In the genomic region with DNA sequence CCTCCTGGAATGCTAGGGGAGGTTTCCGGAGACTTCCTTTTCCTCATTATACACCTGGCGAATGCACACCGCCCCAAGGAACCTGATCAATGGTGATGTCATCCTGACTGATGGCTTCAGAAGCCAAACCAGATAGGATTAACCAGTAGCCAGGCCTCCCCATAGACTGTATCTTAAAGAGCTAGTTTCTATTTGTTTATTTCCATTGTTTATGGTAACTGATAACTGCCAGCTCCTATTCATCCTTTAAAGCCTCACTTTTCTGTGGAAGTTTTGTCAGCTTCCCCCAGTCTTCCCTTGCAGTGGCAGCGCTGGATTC, we compare ENCODE assay signal across 13 cellular contexts. TPM values are rescaled to one million over a fixed set of nuclear protein-coding genes. Genes with fewer than 3 reads are reported as not detected.
DNase-seq lines count a peak whose midpoint lies in the region; ATAC-seq and TF ChIP-seq lines count a peak whose summit lies in the region.
"Had no signal": no experiment of that assay in that cellular context is flagged by ENCODE, and none has a peak within 500 bp of the region (broad histone marks: within the 10 kb centered on the region; RNA-seq: fewer than 3 reads in every experiment).

A gene with protein sequence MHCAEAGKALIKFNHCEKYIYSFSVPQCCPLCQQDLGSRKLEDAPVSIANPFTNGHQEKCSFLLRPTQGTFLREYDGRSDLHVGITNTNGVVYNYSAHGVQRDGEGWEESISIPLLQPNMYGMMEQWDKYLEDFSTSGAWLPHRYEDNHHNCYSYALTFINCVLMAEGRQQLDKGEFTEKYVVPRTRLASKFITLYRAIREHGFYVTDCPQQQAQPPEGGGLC (minus strand): TSS at position 27 of the 319 bp plus-strand sequence. CDS start 35 bp downstream, outside the sequence.

- no TSS peak for BruUV-seq in mammary epithelial cell (replicated peaks; lab: Mats Ljungman, UMichigan)

- CTCF ChIA-PET in activated CD8-positive, alpha-beta T cell treated with anti-CD3 and anti-CD28 coated beads, Interleukin-2, amount 10 ng/mL, durations not matched to agents 7 days and 5 days (lab: Charles Lee), result interaction anchor here (0.9 to 1.5 kb wide), 2 partner anchors 38 to 61 kb away, joined by 3 to 5 read pairs; a partner anchor contains a TSS
- CTCF ChIA-PET in activated CD8-positive, alpha-beta T cell treated with anti-CD3 and anti-CD28 coated beads for 36 hours (lab: Charles Lee), result no interaction called here
- CTCF ChIA-PET in mammary epithelial cell (lab: Charles Lee; ENCODE audit: low non-redundant PET), result interaction anchor here (0.5 kb wide), 1 partner anchor 117 kb away, joined by 6 read pairs; no protein-coding TSS in a partner anchor
- CTCF ChIA-PET in CD4-positive, alpha-beta T cell (lab: Charles Lee), result no interaction called here

- H3K27me3 ChIP-seq in mammary epithelial cell (ENCODE audit: insufficient read depth, low read length), result no peaks in the 10 kb centered on the region
- H3K27me3 ChIP-seq in CD4-positive, alpha-beta T cell (ENCODE audit: control insufficient read depth, insufficient read depth, low read length), result no peaks in the 10 kb centered on the region

- H3K9me3 ChIP-seq in mammary epithelial cell (replicated peaks; ENCODE audit: insufficient read depth, low read length), result no peaks in the 10 kb centered on the region
- no peaks in the 10 kb centered on the region for H3K9me3 ChIP-seq in CD4-positive, alpha-beta T cell (ENCODE audit: control insufficient read depth, low read length)

- in situ Hi-C loops in mammary epithelial cell (cut with MboI; ENCODE audit: low sequenced_read_pairs in 2 of 2), result no loop called here

- dilution Hi-C loops in mammary epithelial cell (cut with HindIII; ENCODE audit: low sequenced_read_pairs), result no loop called here

- H3K36me3 Mint-ChIP-seq in activated CD8-positive, alpha-beta T cell treated with anti-CD3 and anti-CD28 coated beads, Interleukin-2, amount 10 ng/mL, durations not matched to agents 7 days and 5 days (ENCODE audit: low read depth), result no peaks in the 10 kb centered on the region
- H3K36me3 Mint-ChIP-seq in activated CD8-positive, alpha-beta T cell treated with anti-CD3 and anti-CD28 coated beads for 36 hours (ENCODE audit: low read depth), result no peaks in the 10 kb centered on the region
- no peaks in the 10 kb centered on the region for H3K36me3 Mint-ChIP-seq in endothelial cell (ENCODE audit: low read depth, unreplicated experiment)
- no peaks in the 10 kb centered on the region for H3K36me3 Mint-ChIP-seq in CD4-positive, alpha-beta T cell (ENCODE audit: low read depth)
- H3K36me3 Mint-ChIP-seq: IgD-negative memory B cell had no signal

- ATAC-seq in activated CD8-positive, alpha-beta T cell treated with anti-CD3 and anti-CD28 coated beads, Interleukin-2, amount 10 ng/mL, durations not matched to agents 7 days and 5 days, result peak; percentile 39
- no peak for ATAC-seq in activated CD8-positive, alpha-beta T cell treated with anti-CD3 and anti-CD28 coated beads for 36 hours
- peak; percentile 56 for ATAC-seq in left lobe of liver
- ATAC-seq in CD4-positive, alpha-beta T cell (ENCODE audit: poor library complexity), result no peak

- H3K9me3 Mint-ChIP-seq in activated CD8-positive, alpha-beta T cell treated with anti-CD3 and anti-CD28 coated beads, Interleukin-2, amount 10 ng/mL, durations not matched to agents 7 days and 5 days (ENCODE audit: insufficient read depth), result no peaks in the 10 kb centered on the region
- no peaks in the 10 kb centered on the region for H3K9me3 Mint-ChIP-seq in activated CD8-positive, alpha-beta T cell treated with anti-CD3 and anti-CD28 coated beads for 36 hours
- no peaks in the 10 kb centered on the region for H3K9me3 Mint-ChIP-seq in endothelial cell (ENCODE audit: unreplicated experiment)
- no peaks in the 10 kb centered on the region for H3K9me3 Mint-ChIP-seq in CD4-positive, alpha-beta T cell
- H3K9me3 Mint-ChIP-seq: IgD-negative memory B cell had no signal

- no peak for TF ChIP-seq CTCF in activated CD8-positive, alpha-beta T cell treated with anti-CD3 and anti-CD28 coated beads for 36 hours (IDR thresholded peaks at IDR 0.05)
- TF ChIP-seq CTCF in mammary epithelial cell (conservative IDR thresholded peaks at IDR 0.05 in 1 of 2, IDR thresholded peaks at IDR 0.05 in 1 of 2; ENCODE audit: extremely low read depth in 1 of 2, insufficient read depth in 1 of 2, low read depth in 1 of 2, low read length in 2 of 2) (no peak), endothelial cell (IDR thresholded peaks at IDR 0.05; ENCODE audit: unreplicated experiment) (no peak)
- TF ChIP-seq CTCF in CD4-positive, alpha-beta T cell (IDR thresholded peaks at IDR 0.05), result no peak

- peaks cover 7% of the 10 kb centered on the region for H3K4me1 Mint-ChIP-seq in activated CD8-positive, alpha-beta T cell treated with anti-CD3 and anti-CD28 coated beads, Interleukin-2, amount 10 ng/mL, durations not matched to agents 7 days and 5 days (ENCODE audit: low read depth)
- peaks cover 7% of the 10 kb centered on the region for H3K4me1 Mint-ChIP-seq in activated CD8-positive, alpha-beta T cell treated with anti-CD3 and anti-CD28 coated beads for 36 hours (ENCODE audit: low read depth)
- H3K4me1 Mint-ChIP-seq in endothelial cell (ENCODE audit: unreplicated experiment), result peaks cover 9% of the 10 kb centered on the region
- H3K4me1 Mint-ChIP-seq in CD4-positive, alpha-beta T cell (ENCODE audit: low read depth), result no peaks in the 10 kb centered on the region
- H3K4me1 Mint-ChIP-seq: IgD-negative memory B cell had no signal

- POLR2A ChIA-PET in activated CD8-positive, alpha-beta T cell treated with anti-CD3 and anti-CD28 coated beads, Interleukin-2, amount 10 ng/mL, durations not matched to agents 7 days and 5 days (lab: Charles Lee), result no interaction called here
- POLR2A ChIA-PET in activated CD8-positive, alpha-beta T cell treated with anti-CD3 and anti-CD28 coated beads for 36 hours (lab: Charles Lee), result interaction anchor here (1.2 to 1.3 kb wide), 2 partner anchors 11 to 13 kb away, joined by 3 to 8 read pairs; no protein-coding TSS in a partner anchor
- POLR2A ChIA-PET in CD4-positive, alpha-beta T cell (lab: Charles Lee), result no interaction called here

- H3K27me3 Mint-ChIP-seq in activated CD8-positive, alpha-beta T cell treated with anti-CD3 and anti-CD28 coated beads, Interleukin-2, amount 10 ng/mL, durations not matched to agents 7 days and 5 days (ENCODE audit: low read depth), result peaks cover 7% of the 10 kb centered on the region
- no peaks in the 10 kb centered on the region for H3K27me3 Mint-ChIP-seq in activated CD8-positive, alpha-beta T cell treated with anti-CD3 and anti-CD28 coated beads for 36 hours
- no peaks in the 10 kb centered on the region for H3K27me3 Mint-ChIP-seq in endothelial cell (ENCODE audit: unreplicated experiment)
- H3K27me3 Mint-ChIP-seq in CD4-positive, alpha-beta T cell, result peaks cover 7% of the 10 kb centered on the region

- no peak within 1 kb of the TSS for H3K4me3 Mint-ChIP-seq in activated CD8-positive, alpha-beta T cell treated with anti-CD3 and anti-CD28 coated beads, Interleukin-2, amount 10 ng/mL, durations not matched to agents 7 days and 5 days
- H3K4me3 Mint-ChIP-seq in activated CD8-positive, alpha-beta T cell treated with anti-CD3 and anti-CD28 coated beads for 36 hours, result no peak within 1 kb of the TSS
- H3K4me3 Mint-ChIP-seq in endothelial cell (ENCODE audit: unreplicated experiment), result no peak within 1 kb of the TSS
- no peak within 1 kb of the TSS for H3K4me3 Mint-ChIP-seq in CD4-positive, alpha-beta T cell

- H3K27ac Mint-ChIP-seq in activated CD8-positive, alpha-beta T cell treated with anti-CD3 and anti-CD28 coated beads, Interleukin-2, amount 10 ng/mL, durations not matched to agents 7 days and 5 days, result no peak within 1 kb of the TSS
- no peak within 1 kb of the TSS for H3K27ac Mint-ChIP-seq in activated CD8-positive, alpha-beta T cell treated with anti-CD3 and anti-CD28 coated beads for 36 hours
- H3K27ac Mint-ChIP-seq in endothelial cell (ENCODE audit: unreplicated experiment), result no peak within 1 kb of the TSS
- H3K27ac Mint-ChIP-seq in CD4-positive, alpha-beta T cell, result no peak within 1 kb of the TSS
- H3K27ac Mint-ChIP-seq: IgD-negative memory B cell had no signal

- DNase-seq in activated CD8-positive, alpha-beta T cell treated with anti-CD3 and anti-CD28 coated beads, Interleukin-2, amount 10 ng/mL, durations not matched to agents 7 days and 5 days, result no peak
- no peak for DNase-seq in activated CD8-positive, alpha-beta T cell treated with anti-CD3 and anti-CD28 coated beads for 36 hours
- DNase-seq in mammary epithelial cell (peak; percentile 91), left lobe of liver (ENCODE audit: low spot score) (no peak), ureter (ENCODE audit: low spot score) (peak; percentile 55), endothelial cell (ENCODE audit: low spot score) (no peak)
- DNase-seq in activated CD4-positive, alpha-beta T cell treated with anti-CD3 and anti-CD28 coated beads, Interleukin-2, amount 50 U/mL, for 48 hours, result no peak
- DNase-seq in CD4-positive, alpha-beta T cell, result no peak
- DNase-seq: hippocampal formation, NCI-H774 had no signal

- intact Hi-C loops in activated CD8-positive, alpha-beta T cell treated with anti-CD3 and anti-CD28 coated beads for 36 hours (cut with micrococcal nuclease), result no loop called here
- intact Hi-C loops in mammary epithelial cell (cut with micrococcal nuclease), result loop anchor here (1.0 kb wide), 1 partner anchor 11 kb away; no protein-coding TSS in a partner anchor
- intact Hi-C loops in CD4-positive, alpha-beta T cell (cut with DNase I, micrococcal nuclease), result no loop called here

- H2AFZ ChIP-seq in mammary epithelial cell (ENCODE audit: low read depth, low read length), result peak within 1 kb of the TSS; percentile 72

- no peaks in the 10 kb centered on the region for H3K4me1 ChIP-seq in mammary epithelial cell (ENCODE audit: insufficient read depth, low read length)

- 11% methylated on average over 4 of the region's 4 CpGs for WGBS in mammary epithelial cell (ENCODE audit: low coverage, missing lambda C conversion rate)

- peak within 1 kb of the TSS; percentile 86 for H3K4me2 ChIP-seq in mammary epithelial cell (ENCODE audit: insufficient read depth, low read depth, low read length)

- H3K9ac ChIP-seq in mammary epithelial cell (ENCODE audit: insufficient read depth, low read length), result peak within 1 kb of the TSS; percentile 25

- no peaks in the 10 kb centered on the region for H3K36me3 ChIP-seq in mammary epithelial cell (ENCODE audit: insufficient read depth, low read length)

- H3K27ac ChIP-seq in mammary epithelial cell (ENCODE audit: insufficient read depth, low read depth, low read length), result peak within 1 kb of the TSS; percentile 47
- H3K27ac ChIP-seq in CD4-positive, alpha-beta T cell (ENCODE audit: low read depth, low read length), result no peak within 1 kb of the TSS
- H3K27ac ChIP-seq: coronary artery had no signal

- H4K20me1 ChIP-seq in mammary epithelial cell (ENCODE audit: insufficient read depth, low read length), result no peaks in the 10 kb centered on the region

- peak within 1 kb of the TSS; percentile 49 to 61 (median 57) for H3K4me3 ChIP-seq in mammary epithelial cell (replicated peaks in 1 of 3; ENCODE audit: insufficient read depth in 1 of 3, low read depth in 2 of 3, low read length in 3 of 3)
- H3K4me3 ChIP-seq: coronary artery had no signal

- no peaks in the 10 kb centered on the region for H3K79me2 ChIP-seq in mammary epithelial cell (ENCODE audit: insufficient read depth, low read length)

RNA-seq across cellular contexts. Expression of the gene that starts here (rescaled TPM):
- not detected for total RNA-seq in activated CD8-positive, alpha-beta T cell treated with anti-CD3 and anti-CD28 coated beads, Interleukin-2, amount 10 ng/mL, durations not matched to agents 7 days and 5 days
- total RNA-seq in activated CD8-positive, alpha-beta T cell treated with anti-CD3 and anti-CD28 coated beads for 36 hours, result not detected
- total RNA-seq in mammary epithelial cell (1 to 10 TPM; 2.3 to 2.7 TPM), left lobe of liver (not detected), ureter (2.3 TPM), endothelial cell (ENCODE audit: unreplicated experiment) (not detected)
- 5.3 TPM for polyA plus RNA-seq in mammary epithelial cell
- polyA minus RNA-seq in mammary epithelial cell, result 4.4 TPM
- total RNA-seq in CD4-positive, alpha-beta T cell, result not detected
- total RNA-seq: posterior vena cava had no signal
- polyA plus RNA-seq: IgD-negative memory B cell had no signal

Comparison
In these comparisons a context has a peak if more than half of its experiments do, and no peak if none do; other contexts are left out.
1. CTCF ChIA-PET loops: an anchor here in activated CD8-positive, alpha-beta T cell treated with anti-CD3 and anti-CD28 coated beads, Interleukin-2, amount 10 ng/mL, durations not matched to agents 7 days and 5 days (0.9 to 1.5 kb wide) and mammary epithelial cell (0.5 kb wide); none called in activated CD8-positive, alpha-beta T cell treated with anti-CD3 and anti-CD28 coated beads for 36 hours and CD4-positive, alpha-beta T cell.
2. Peak in ATAC-seq in activated CD8-positive, alpha-beta T cell treated with anti-CD3 and anti-CD28 coated beads, Interleukin-2, amount 10 ng/mL, durations not matched to agents 7 days and 5 days; RNA of the gene not detected or under 1 TPM.
3. Peak in ATAC-seq in left lobe of liver; RNA of the gene not detected or under 1 TPM.
4. DNase-seq: peak in mammary epithelial cell (single experiment) and ureter (single experiment); none in activated CD8-positive, alpha-beta T cell treated with anti-CD3 and anti-CD28 coated beads, Interleukin-2, amount 10 ng/mL, durations not matched to agents 7 days and 5 days (single experiment), activated CD8-positive, alpha-beta T cell treated with anti-CD3 and anti-CD28 coated beads for 36 hours (single experiment), left lobe of liver (single experiment), activated CD4-positive, alpha-beta T cell treated with anti-CD3 and anti-CD28 coated beads, Interleukin-2, amount 50 U/mL, for 48 hours (0 of 2), endothelial cell (single experiment) and CD4-positive, alpha-beta T cell (0 of 10).